Comparison of ENCODE assay signal across 1 cellular context in the genomic region with DNA sequence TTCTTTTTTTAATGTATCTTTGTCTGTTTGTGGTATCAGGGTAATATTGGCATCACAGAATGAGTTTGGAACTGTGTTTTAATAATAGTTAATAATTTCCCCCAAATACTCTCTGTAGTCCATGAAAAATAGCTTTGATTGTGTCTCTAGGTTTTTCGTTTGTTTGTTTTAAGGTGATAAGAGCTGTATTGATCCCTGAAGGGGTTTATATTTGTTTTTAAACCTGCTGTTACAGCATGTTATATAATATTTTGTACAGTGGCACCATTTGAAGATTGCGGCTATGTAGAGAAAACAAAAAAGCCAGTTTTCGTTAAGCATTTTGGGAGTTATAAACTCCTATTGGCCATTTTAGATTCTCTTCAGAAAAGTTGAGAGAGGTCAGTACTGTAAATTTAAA.
A peak's percentile ranks its signal among the peaks of the same experiment; 100 is the strongest.
TF ChIP-seq lines count a peak whose summit lies in the region.

No MANE protein-coding gene starts in this region.

TF ChIP-seq in HepG2, 621 proteins besides CTCF, POLR2A, EP300 and RAD21:
- TF ChIP-seq, protein P1, sequence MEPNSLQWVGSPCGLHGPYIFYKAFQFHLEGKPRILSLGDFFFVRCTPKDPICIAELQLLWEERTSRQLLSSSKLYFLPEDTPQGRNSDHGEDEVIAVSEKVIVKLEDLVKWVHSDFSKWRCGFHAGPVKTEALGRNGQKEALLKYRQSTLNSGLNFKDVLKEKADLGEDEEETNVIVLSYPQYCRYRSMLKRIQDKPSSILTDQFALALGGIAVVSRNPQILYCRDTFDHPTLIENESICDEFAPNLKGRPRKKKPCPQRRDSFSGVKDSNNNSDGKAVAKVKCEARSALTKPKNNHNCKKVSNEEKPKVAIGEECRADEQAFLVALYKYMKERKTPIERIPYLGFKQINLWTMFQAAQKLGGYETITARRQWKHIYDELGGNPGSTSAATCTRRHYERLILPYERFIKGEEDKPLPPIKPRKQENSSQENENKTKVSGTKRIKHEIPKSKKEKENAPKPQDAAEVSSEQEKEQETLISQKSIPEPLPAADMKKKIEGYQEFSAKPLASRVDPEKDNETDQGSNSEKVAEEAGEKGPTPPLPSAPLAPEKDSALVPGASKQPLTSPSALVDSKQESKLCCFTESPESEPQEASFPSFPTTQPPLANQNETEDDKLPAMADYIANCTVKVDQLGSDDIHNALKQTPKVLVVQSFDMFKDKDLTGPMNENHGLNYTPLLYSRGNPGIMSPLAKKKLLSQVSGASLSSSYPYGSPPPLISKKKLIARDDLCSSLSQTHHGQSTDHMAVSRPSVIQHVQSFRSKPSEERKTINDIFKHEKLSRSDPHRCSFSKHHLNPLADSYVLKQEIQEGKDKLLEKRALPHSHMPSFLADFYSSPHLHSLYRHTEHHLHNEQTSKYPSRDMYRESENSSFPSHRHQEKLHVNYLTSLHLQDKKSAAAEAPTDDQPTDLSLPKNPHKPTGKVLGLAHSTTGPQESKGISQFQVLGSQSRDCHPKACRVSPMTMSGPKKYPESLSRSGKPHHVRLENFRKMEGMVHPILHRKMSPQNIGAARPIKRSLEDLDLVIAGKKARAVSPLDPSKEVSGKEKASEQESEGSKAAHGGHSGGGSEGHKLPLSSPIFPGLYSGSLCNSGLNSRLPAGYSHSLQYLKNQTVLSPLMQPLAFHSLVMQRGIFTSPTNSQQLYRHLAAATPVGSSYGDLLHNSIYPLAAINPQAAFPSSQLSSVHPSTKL (CRISPR knock-in tag; IDR thresholded peaks at IDR 0.05) = no peak
- TF ChIP-seq BCL6 (CRISPR knock-in tag; IDR thresholded peaks at IDR 0.05) = peak; percentile 58
- 0 out of 2 replicates have a peak, but pooled peaks have one; percentile 19 for TF ChIP-seq FOXA3 (CRISPR knock-in tag; IDR thresholded peaks at IDR 0.05)
- TF ChIP-seq, protein P2, sequence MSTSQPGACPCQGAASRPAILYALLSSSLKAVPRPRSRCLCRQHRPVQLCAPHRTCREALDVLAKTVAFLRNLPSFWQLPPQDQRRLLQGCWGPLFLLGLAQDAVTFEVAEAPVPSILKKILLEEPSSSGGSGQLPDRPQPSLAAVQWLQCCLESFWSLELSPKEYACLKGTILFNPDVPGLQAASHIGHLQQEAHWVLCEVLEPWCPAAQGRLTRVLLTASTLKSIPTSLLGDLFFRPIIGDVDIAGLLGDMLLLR (CRISPR knock-in tag; IDR thresholded peaks at IDR 0.05) = no peak
- no peak for TF ChIP-seq SMAD1 (CRISPR knock-in tag; IDR thresholded peaks at IDR 0.05; ENCODE audit: borderline replicate concordance, low read depth)
- no peak for TF ChIP-seq RELA (CRISPR knock-in tag; IDR thresholded peaks at IDR 0.05)
- 0 out of 2 replicates have a peak, but pooled peaks have one; percentile 34 for TF ChIP-seq GATAD2A (CRISPR knock-in tag; IDR thresholded peaks at IDR 0.05)
- TF ChIP-seq, protein P3, sequence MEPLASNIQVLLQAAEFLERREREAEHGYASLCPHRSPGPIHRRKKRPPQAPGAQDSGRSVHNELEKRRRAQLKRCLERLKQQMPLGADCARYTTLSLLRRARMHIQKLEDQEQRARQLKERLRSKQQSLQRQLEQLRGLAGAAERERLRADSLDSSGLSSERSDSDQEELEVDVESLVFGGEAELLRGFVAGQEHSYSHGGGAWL (CRISPR knock-in tag; IDR thresholded peaks at IDR 0.05) = no peak
- no peak for TF ChIP-seq ZNF224 (CRISPR knock-in tag; IDR thresholded peaks at IDR 0.05)
- TF ChIP-seq PHF8 (CRISPR knock-in tag; IDR thresholded peaks at IDR 0.05) = no peak
- no peak for TF ChIP-seq CBX2 (IDR thresholded peaks at IDR 0.05; ENCODE audit: low read depth, low read length)
- TF ChIP-seq CBX2 (CRISPR knock-in tag; IDR thresholded peaks at IDR 0.05; ENCODE audit: low read depth) = no peak
- TF ChIP-seq FOXP1 (IDR thresholded peaks at IDR 0.05) = no peak
- TF ChIP-seq FOXP1 (CRISPR knock-in tag; IDR thresholded peaks at IDR 0.05) = peak; percentile 28; the same call in 1 of the 2 replicates
